In genomic region chr1:66438062-66438970, GRCh38 we compare ENCODE assay signal across 12 cellular contexts.
DNase-seq lines count a peak whose midpoint lies in the region; ATAC-seq and FAIRE-seq lines count a peak whose summit lies in the region.
"Had no signal": no experiment of that assay in that cellular context is flagged by ENCODE, and none has a peak within 500 bp of the region (broad histone marks: within the 10 kb centered on the region; RNA-seq: fewer than 3 reads in every experiment).

No MANE protein-coding gene starts in this region.

- H3K9me3 ChIP-seq in T-helper 17 cell (ENCODE audit: control insufficient read depth, low read length, poor library complexity, severe bottlenecking) = no peaks in the 10 kb centered on the region
- no peaks in the 10 kb centered on the region for H3K9me3 ChIP-seq in small intestine (ENCODE audit: control insufficient read depth, low read depth)
- H3K9me3 ChIP-seq: A549 had no signal

- no peaks in the 10 kb centered on the region for H3K36me3 ChIP-seq in small intestine (ENCODE audit: control insufficient read depth in 2 of 2, insufficient read depth in 2 of 2, low read length in 2 of 2)

- ATAC-seq in HG03139 (IDR thresholded peaks at IDR 0.05; ENCODE audit: unreplicated experiment) (peak; percentile 2), T-helper 17 cell (no peak), naive B cell (ENCODE audit: low read depth in 2 of 2) (no peak)
- ATAC-seq: A549 had no signal

- no peaks in the 10 kb centered on the region for H3K36me3 Mint-ChIP-seq in T-helper 2 cell treated with Interferon-gamma antibody and Interleukin-4, amounts not matched to agents 5 μg/mL and 100 μg/mL, for 36 hours (ENCODE audit: low read depth)
- H3K36me3 Mint-ChIP-seq in T-helper 17 cell (ENCODE audit: low read depth) (peaks cover 4% of the 10 kb centered on the region), naive B cell (no peaks in the 10 kb centered on the region)
- H3K36me3 Mint-ChIP-seq: IgD-negative memory B cell had no signal

- no peak for FAIRE-seq in small intestine (lab: Jason Lieb, UNC)
- FAIRE-seq: A549 had no signal

- DNase-seq in T-helper 2 cell treated with Interferon-gamma antibody and Interleukin-4, amounts not matched to agents 5 μg/mL and 100 μg/mL, for 36 hours (ENCODE audit: low spot score) = no peak
- no peak for DNase-seq in T-helper 2 cell
- DNase-seq in T-helper 17 cell = no peak
- DNase-seq in naive B cell = no peak
- DNase-seq in epidermal melanocyte (ENCODE audit: insufficient read length, low spot score) = no peak
- no peak for DNase-seq in small intestine
- no peak for DNase-seq in NCI-H345 treated with DMSO at 0.1 percent for 48 hours (lab: John Stamatoyannopoulos, UW; ENCODE audit: unreplicated experiment)
- DNase-seq: central memory CD4-positive, alpha-beta T cell; NCI-H774 had no signal

- no peaks in the 10 kb centered on the region for H3K27me3 Mint-ChIP-seq in T-helper 2 cell treated with Interferon-gamma antibody and Interleukin-4, amounts not matched to agents 5 μg/mL and 100 μg/mL, for 36 hours (ENCODE audit: low read depth)
- H3K27me3 Mint-ChIP-seq in T-helper 17 cell (no peaks in the 10 kb centered on the region), naive B cell (no peaks in the 10 kb centered on the region)
- H3K27me3 Mint-ChIP-seq: IgD-negative memory B cell had no signal

- H3K4me1 Mint-ChIP-seq in T-helper 2 cell treated with Interferon-gamma antibody and Interleukin-4, amounts not matched to agents 5 μg/mL and 100 μg/mL, for 36 hours (ENCODE audit: low read depth) = peaks cover 30% of the 10 kb centered on the region
- H3K4me1 Mint-ChIP-seq in T-helper 17 cell = peaks cover 22% of the 10 kb centered on the region
- peaks cover 23 to 29% (median 24%) of the 10 kb centered on the region in 3 donors for H3K4me1 Mint-ChIP-seq in naive B cell

- no peaks in the 10 kb centered on the region for H3K27me3 ChIP-seq in small intestine (ENCODE audit: control insufficient read depth in 2 of 2, insufficient read depth in 2 of 2, low read length in 2 of 2)

- 82 to 84% (median 83%) methylated on average over 9 of the region's 9 CpGs for WGBS in small intestine, 3 donors

- H3K4me3 Mint-ChIP-seq in T-helper 2 cell treated with Interferon-gamma antibody and Interleukin-4, amounts not matched to agents 5 μg/mL and 100 μg/mL, for 36 hours = peak overlapping the region; percentile 14
- H3K4me3 Mint-ChIP-seq in T-helper 17 cell (peak overlapping the region; percentile 31), naive B cell (peak overlapping the region in 4 of 8 donors; percentile 13 to 77 (median 27))

- no peaks in the 10 kb centered on the region for H3K4me1 ChIP-seq in small intestine (ENCODE audit: control insufficient read depth in 2 of 2, insufficient read depth in 1 of 2, low read depth in 1 of 2, low read length in 1 of 2)

- peak overlapping the region; percentile 47 for H3K27ac Mint-ChIP-seq in T-helper 2 cell treated with Interferon-gamma antibody and Interleukin-4, amounts not matched to agents 5 μg/mL and 100 μg/mL, for 36 hours
- H3K27ac Mint-ChIP-seq in T-helper 17 cell = peak overlapping the region; percentile 83
- peak overlapping the region; percentile 62 to 93 (median 88) for H3K27ac Mint-ChIP-seq in naive B cell

- no peaks in the 10 kb centered on the region for H3K9me3 Mint-ChIP-seq in T-helper 2 cell treated with Interferon-gamma antibody and Interleukin-4, amounts not matched to agents 5 μg/mL and 100 μg/mL, for 36 hours
- H3K9me3 Mint-ChIP-seq in naive B cell = peaks cover 0 to 4% (median 0%) of the 10 kb centered on the region in 7 donors

- H3K4me3 ChIP-seq in small intestine (ENCODE audit: low read depth in 1 of 2, low read length in 2 of 2) = no peak overlapping the region
- H3K4me3 ChIP-seq: A549 had no signal

- no peak overlapping the region for H3K27ac ChIP-seq in small intestine (ENCODE audit: low read depth in 1 of 2, low read length in 1 of 2)
